ENCODE assay signal across 8 cellular contexts in genomic region chr3:9362731-9363530, GRCh38. TPM values are rescaled to one million over a fixed set of nuclear protein-coding genes. Genes with fewer than 3 reads are reported as not detected.
A peak's percentile ranks its signal among the peaks of the same experiment; 100 is the strongest.
DNase-seq lines count a peak whose midpoint lies in the region; ATAC-seq and TF ChIP-seq lines count a peak whose summit lies in the region.

TSS of gene THUMPD3 (plus strand) at chr3:9363054. CDS start at chr3:9365069, 2,015 bp downstream.

- peak; percentile 93 for ATAC-seq in HG02840 (IDR thresholded peaks at IDR 0.05; ENCODE audit: low FRiP score, unreplicated experiment)
- ATAC-seq in T-helper 17 cell = peak; percentile 95

- intact Hi-C loops in uterus (cut with DNase I; ENCODE audit: low total_unique reads) = no loop called here

- H3K27ac Mint-ChIP-seq in T-helper 17 cell = peak within 1 kb of the TSS; percentile 98

- H3K4me3 Mint-ChIP-seq in T-helper 17 cell = peak within 1 kb of the TSS; percentile 97

- DNase-seq in GM13976 (ENCODE audit: low spot score) (peak; percentile 89), NCI-H146 treated with DMSO at 0.1 percent for 48 hours (lab: John Stamatoyannopoulos, UW; ENCODE audit: unreplicated experiment) (peak; percentile 66), T-helper 17 cell (peak; percentile 78 to 82 (median 80)), amygdala (lab: John Stamatoyannopoulos, UW) (peak; percentile 14 to 95 (median 86)), right atrium auricular region (ENCODE audit: low spot score) (peak; percentile 92), pulmonary artery endothelial cell (ENCODE audit: low read depth, low spot score) (peak; percentile 54), uterus (peak; percentile 84 to 88)

- peaks cover 0 to 19% of the 10 kb centered on the region in 2 donors for H3K4me1 ChIP-seq in right atrium auricular region
- peaks cover 0 to 6% of the 10 kb centered on the region in 2 donors for H3K4me1 ChIP-seq in uterus

- H3K4me3 ChIP-seq in right atrium auricular region (peak within 1 kb of the TSS; percentile 69 to 75), uterus (peak within 1 kb of the TSS; percentile 75 to 93)

- H3K36me3 Mint-ChIP-seq in T-helper 17 cell (ENCODE audit: low read depth) = peaks cover 3% of the 10 kb centered on the region

- peaks cover 26% of the 10 kb centered on the region for H3K36me3 ChIP-seq in right atrium auricular region
- H3K36me3 ChIP-seq in uterus = no peaks in the 10 kb centered on the region

- no peaks in the 10 kb centered on the region for H3K27me3 Mint-ChIP-seq in T-helper 17 cell

- H3K4me1 Mint-ChIP-seq in T-helper 17 cell = peaks cover 8% of the 10 kb centered on the region

- H3K27me3 ChIP-seq in right atrium auricular region (no peaks in the 10 kb centered on the region), uterus (no peaks in the 10 kb centered on the region)

- in situ Hi-C loops in GM13976 (cut with MboI; ENCODE audit: low sequenced_read_pairs, unreplicated experiment) = no loop called here

- peak; percentile 52 to 61 for TF ChIP-seq POLR2A in uterus (IDR thresholded peaks at IDR 0.05)

- TF ChIP-seq CTCF in GM13976 (IDR thresholded peaks at IDR 0.05; ENCODE audit: borderline replicate concordance, control extremely low read depth, extremely low read depth, insufficient read depth, missing control alignments) (no peak), right atrium auricular region (IDR thresholded peaks at IDR 0.05) (no peak), uterus (IDR thresholded peaks at IDR 0.05) (no peak)

- no peaks in the 10 kb centered on the region for H3K9me3 ChIP-seq in T-helper 17 cell (ENCODE audit: control insufficient read depth, low read length, poor library complexity, severe bottlenecking)
- H3K9me3 ChIP-seq in right atrium auricular region = no peaks in the 10 kb centered on the region
- no peaks in the 10 kb centered on the region for H3K9me3 ChIP-seq in uterus

- peak within 1 kb of the TSS; percentile 82 to 91 for H3K27ac ChIP-seq in right atrium auricular region
- peak within 1 kb of the TSS; percentile 75 to 90 for H3K27ac ChIP-seq in uterus

RNA-seq across cellular contexts. Expression of gene THUMPD3, which starts in this region (rescaled TPM):
- total RNA-seq in T-helper 17 cell (10 to 100 TPM; 36.9 to 50.3 TPM), right atrium auricular region (10 to 100 TPM; 28.4 to 30.5 TPM), pulmonary artery endothelial cell (33.4 and 47.5 TPM in 2 replicates), uterus (10 to 100 TPM; 13.3 to 48.9 (median 25.0) TPM)

Comparison
In these comparisons a context has a peak if more than half of its experiments do, and no peak if none do; other contexts are left out.
1. Peak in every context shown above with its lines: DNase-seq, ATAC-seq, H3K4me3 ChIP-seq and H3K27ac ChIP-seq.